8 cellular contexts compared by ENCODE assay signal in the genomic region with DNA sequence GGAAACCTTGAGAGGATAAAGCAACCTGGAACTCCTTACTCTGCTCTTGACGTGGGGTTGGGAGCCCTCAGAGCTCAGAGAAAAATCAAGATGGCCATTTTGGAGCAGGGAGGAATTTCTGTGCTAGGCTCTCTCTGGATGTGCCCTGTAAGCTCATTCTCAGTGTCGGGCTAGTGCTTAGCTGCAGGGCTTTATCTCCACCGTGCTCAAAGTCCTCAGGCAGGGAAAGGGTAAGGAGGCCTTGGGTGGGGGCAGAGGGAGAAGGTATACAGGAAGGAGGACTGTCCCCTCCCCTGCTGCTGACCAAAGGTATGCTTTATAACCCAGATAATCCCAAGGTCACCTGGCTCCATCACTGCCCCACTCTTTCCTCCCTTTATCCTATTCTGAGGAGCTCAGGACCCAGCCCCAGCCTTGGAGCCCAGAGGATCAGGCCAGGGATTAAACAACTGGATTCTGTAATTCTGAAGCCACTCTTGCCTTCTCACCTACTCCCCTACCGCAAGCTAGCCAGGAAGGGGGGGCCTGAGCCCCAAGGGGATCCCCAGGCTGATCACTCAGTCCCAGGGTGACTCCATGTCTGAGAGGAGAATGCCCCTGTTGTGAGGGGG. TPM values are rescaled to one million over a fixed set of nuclear protein-coding genes. Genes with fewer than 3 reads are reported as not detected.
DNase-seq lines count a peak whose midpoint lies in the region; ATAC-seq and TF ChIP-seq lines count a peak whose summit lies in the region.

No MANE protein-coding gene starts in this region.

- H3K36me3 ChIP-seq in A673 (ENCODE audit: insufficient read depth, low read length, poor library complexity, severe bottlenecking) (no peaks in the 10 kb centered on the region), IMR-90 (ENCODE audit: control insufficient read depth, insufficient read depth, low read length) (peaks cover 12% of the 10 kb centered on the region), mucosa of descending colon (ENCODE audit: low read depth) (no peaks in the 10 kb centered on the region)

- no peak overlapping the region for H4K5ac ChIP-seq in IMR-90 (ENCODE audit: low read depth, low read length)

- DNase-seq in A673 (ENCODE audit: low spot score), result no peak
- DNase-seq in IMR-90, result no peak
- DNase-seq in central memory CD8-positive, alpha-beta T cell (ENCODE audit: low spot score in 2 of 2), result no peak
- DNase-seq in mucosa of descending colon, result peak in 2 of 3 donors; percentile 68 to 82
- DNase-seq in NCI-H446 (lab: John Stamatoyannopoulos, UW), result no peak
- DNase-seq in amygdala (lab: John Stamatoyannopoulos, UW), result no peak
- DNase-seq in NCI-H1092 treated with DMSO at 0.1 percent for 48 hours (lab: John Stamatoyannopoulos, UW), result no peak
- no peak for DNase-seq in mucosa of gallbladder (ENCODE audit: low spot score)

- BruUV-seq in A673 (replicated peaks; lab: Mats Ljungman, UMichigan) (no TSS peak), IMR-90 (replicated peaks; lab: Mats Ljungman, UMichigan) (no TSS peak)

- CTCF ChIA-PET in A673 (lab: Charles Lee) (no interaction called here), IMR-90 (lab: Yijun Ruan, JAX) (no interaction called here)

- in situ Hi-C loops in IMR-90 (cut with MboI; ENCODE audit: low sequenced_read_pairs), result no loop called here

- WGBS in IMR-90 (ENCODE audit: extremely low coverage in 2 of 2, insufficient read length in 1 of 2), 2 experiments, result 0% methylated on average over 1 of the region's 4 CpGs; no CpG with 5 or more reads in 1 of the 2 experiments

- H3K14ac ChIP-seq in IMR-90 (replicated peaks; ENCODE audit: low read depth, low read length), result peak overlapping the region; percentile 63; the same call in 1 of the 2 replicates

- H3K79me1 ChIP-seq in IMR-90 (ENCODE audit: low read depth in 1 of 2, low read length in 2 of 2), result peaks cover 15 to 46% of the 10 kb centered on the region in 2 experiments

- H3K4me3 ChIP-seq in A673 (ENCODE audit: low read depth, low read length, poor library complexity, severe bottlenecking) (peak overlapping the region; percentile 69), IMR-90 (ENCODE audit: insufficient read depth, low read depth, low read length) (peak overlapping the region; percentile 93), mucosa of descending colon (peak overlapping the region; percentile 87)

- peak overlapping the region; percentile 83 for H3K23ac ChIP-seq in IMR-90 (ENCODE audit: low read depth, low read length)

- TF ChIP-seq RAD21 in IMR-90 (IDR thresholded peaks at IDR 0.05; ENCODE audit: low read length), result no peak

- peak overlapping the region; percentile 92 for H3K4me2 ChIP-seq in IMR-90 (ENCODE audit: low read depth, low read length)

- peak overlapping the region; percentile 69 for H3K9ac ChIP-seq in IMR-90 (ENCODE audit: low read depth, low read length)

- H2AK9ac ChIP-seq in IMR-90 (replicated peaks; ENCODE audit: low read depth, low read length, poor library complexity), result peak overlapping the region; percentile 91

- dilution Hi-C loops in IMR-90 (cut with HindIII; ENCODE audit: low sequenced_read_pairs, unreplicated experiment), result no loop called here

- H2BK5ac ChIP-seq in IMR-90 (ENCODE audit: low read depth, low read length, poor library complexity, severe bottlenecking), result no peak overlapping the region

- H3K36me3 Mint-ChIP-seq in central memory CD8-positive, alpha-beta T cell (ENCODE audit: insufficient read depth), result peaks cover 21% of the 10 kb centered on the region

- H2AFZ ChIP-seq in IMR-90 (replicated peaks; ENCODE audit: low read length, poor library complexity), result peak overlapping the region; percentile 91

- H3K27me3 Mint-ChIP-seq in central memory CD8-positive, alpha-beta T cell, result no peaks in the 10 kb centered on the region

- peak overlapping the region; percentile 1; the same call in 1 of the 2 replicates for H3K4ac ChIP-seq in IMR-90 (ENCODE audit: low read depth, low read length)

- H3K4me3 Mint-ChIP-seq in central memory CD8-positive, alpha-beta T cell, result peak overlapping the region; percentile 83

- TF ChIP-seq CTCF in A673 (conservative IDR thresholded peaks at IDR 0.05; ENCODE audit: low read depth, low read length) (no peak), IMR-90 (conservative IDR thresholded peaks at IDR 0.05; ENCODE audit: low read depth, low read length) (no peak), mucosa of descending colon (IDR thresholded peaks at IDR 0.05) (no peak)

- H2AK5ac ChIP-seq in IMR-90 (ENCODE audit: low read depth, low read length), result peak overlapping the region; percentile 20; the same call in 1 of the 2 replicates

- no peak for TF ChIP-seq POLR2A in IMR-90 (IDR thresholded peaks at IDR 0.05; ENCODE audit: low read depth, low read length)

- ATAC-seq in IMR-90 (ENCODE audit: low read depth), result peak; percentile 2; the same call in 1 of the 2 replicates
- ATAC-seq in central memory CD8-positive, alpha-beta T cell (replicated peaks; ENCODE audit: extremely low read depth, poor library complexity, severe bottlenecking), result no peak
- ATAC-seq in mucosa of descending colon, result peak; percentile 73

- no peak overlapping the region for H3K27ac Mint-ChIP-seq in central memory CD8-positive, alpha-beta T cell (ENCODE audit: low read depth)

- no peak overlapping the region for H3K18ac ChIP-seq in IMR-90 (ENCODE audit: low read depth, low read length)

- H3K27ac ChIP-seq in A673 (ENCODE audit: low read depth, low read length, poor library complexity, severe bottlenecking), result no peak overlapping the region
- no peak overlapping the region; the same call in 1 of the 2 replicates for H3K27ac ChIP-seq in IMR-90 (ENCODE audit: insufficient read depth, low read length)

- POLR2A ChIA-PET in A673 (lab: Charles Lee; ENCODE audit: low non-redundant PET) (no interaction called here), IMR-90 (lab: Charles Lee; ENCODE audit: unreplicated experiment) (no interaction called here)

- no peak overlapping the region for H2BK20ac ChIP-seq in IMR-90 (ENCODE audit: low read depth, low read length)

- no peak overlapping the region for H2BK120ac ChIP-seq in IMR-90 (ENCODE audit: low read depth, low read length)

- no peak overlapping the region for H2BK15ac ChIP-seq in IMR-90 (ENCODE audit: low read depth, low read length)

- H4K8ac ChIP-seq in IMR-90 (ENCODE audit: low read depth in 2 of 2, low read length in 2 of 2), result peak overlapping the region in 1 of 2 experiments; percentile 36; a peak in 1 of 4 replicates

- no peaks in the 10 kb centered on the region for H3K9me3 Mint-ChIP-seq in central memory CD8-positive, alpha-beta T cell

- no peak overlapping the region for H3K56ac ChIP-seq in IMR-90 (ENCODE audit: extremely low read depth, insufficient read depth, low read length)

- peaks cover 28% of the 10 kb centered on the region for H3K9me1 ChIP-seq in IMR-90 (ENCODE audit: insufficient read depth, low read length)

- peaks cover 18% of the 10 kb centered on the region for H3K4me1 Mint-ChIP-seq in central memory CD8-positive, alpha-beta T cell

- peaks cover 9% of the 10 kb centered on the region; the same call in 1 of the 2 replicates for H4K20me1 ChIP-seq in IMR-90 (ENCODE audit: insufficient read depth, low read length)

- H4K91ac ChIP-seq in IMR-90 (ENCODE audit: insufficient read depth, low read depth, low read length), result no peak overlapping the region

- H3K9me3 ChIP-seq in A673 (ENCODE audit: low read depth, low read length, poor library complexity, severe bottlenecking), result no peaks in the 10 kb centered on the region
- H3K9me3 ChIP-seq in IMR-90 (ENCODE audit: control insufficient read depth, insufficient read depth, low read length), result no peaks in the 10 kb centered on the region
- H3K9me3 ChIP-seq in mucosa of descending colon, result no peaks in the 10 kb centered on the region

- H3K4me1 ChIP-seq in A673 (ENCODE audit: insufficient read depth, low read length, poor library complexity, severe bottlenecking), result no peaks in the 10 kb centered on the region
- peaks cover 5% of the 10 kb centered on the region for H3K4me1 ChIP-seq in IMR-90 (ENCODE audit: control insufficient read depth, insufficient read depth, low read length)
- peaks cover 43% of the 10 kb centered on the region for H3K4me1 ChIP-seq in mucosa of descending colon (ENCODE audit: low read depth)

- no peaks in the 10 kb centered on the region for H3K27me3 ChIP-seq in A673 (replicated peaks; ENCODE audit: insufficient read depth, low read depth, low read length, poor library complexity)
- H3K27me3 ChIP-seq in IMR-90 (ENCODE audit: control insufficient read depth, insufficient read depth, low read length), result no peaks in the 10 kb centered on the region

- intact Hi-C loops in A673 (cut with micrococcal nuclease; ENCODE audit: unreplicated experiment), result no loop called here
- intact Hi-C loops in IMR-90 (cut with micrococcal nuclease), result no loop called here
- intact Hi-C loops in mucosa of descending colon (cut with DNase I, micrococcal nuclease), result no loop called here

RNA-seq across cellular contexts. Expression of a gene that starts 1.1 kb away (rescaled TPM):
- total RNA-seq in A673 (2021), result 5.3 and 8.1 TPM in 2 replicates
- 4.7 and 7.0 TPM in 2 replicates for total RNA-seq in IMR-90 (2012; rRNA removed)
- polyA plus RNA-seq in IMR-90 (2012; rRNA removed), result 14.5 and 14.6 TPM in 2 replicates
- 9.2 and 13.0 TPM in 2 replicates for polyA plus RNA-seq in IMR-90 (2012; cell fraction: cytosol; rRNA removed)
- polyA plus RNA-seq in IMR-90 (2012; cell fraction: nucleus; rRNA removed; ENCODE audit: low replicate concordance), result 33.5 and 35.9 TPM in 2 replicates
- total RNA-seq in mucosa of descending colon, result 100 to 1,000 TPM; 146 to 295 (median 162) TPM
- 16.9 TPM for total RNA-seq in mucosa of gallbladder

RNA-seq across cellular contexts. Expression of a gene that starts 8.6 kb away (rescaled TPM):
- total RNA-seq in A673 (2021) (5.7 and 6.5 TPM in 2 replicates), IMR-90 (2012; rRNA removed) (2.2 TPM in 2 replicates), mucosa of descending colon (10 to 100 TPM in 1 of 3 donors, 1 to 10 TPM in 2; 8.2 to 12.8 (median 8.3) TPM), mucosa of gallbladder (8.3 TPM)
- 4.3 and 5.3 TPM in 2 replicates for polyA plus RNA-seq in IMR-90 (2012; rRNA removed)
- 3.0 and 5.1 TPM in 2 replicates for polyA plus RNA-seq in IMR-90 (2012; cell fraction: cytosol; rRNA removed)
- polyA plus RNA-seq in IMR-90 (2012; cell fraction: nucleus; rRNA removed; ENCODE audit: low replicate concordance), result 3.7 and 8.0 TPM in 2 replicates

RNA-seq across cellular contexts. Expression of a gene that starts 48.1 kb away (rescaled TPM):
- total RNA-seq in A673 (2021), result 45.9 and 50.4 TPM in 2 replicates
- total RNA-seq in IMR-90 (2012; rRNA removed), result 40.7 and 44.2 TPM in 2 replicates
- polyA plus RNA-seq in IMR-90 (2012; rRNA removed), result 47.7 and 56.2 TPM in 2 replicates
- polyA plus RNA-seq in IMR-90 (2012; cell fraction: cytosol; rRNA removed), result 44.9 and 50.5 TPM in 2 replicates
- 88.1 and 211 TPM in 2 replicates for polyA plus RNA-seq in IMR-90 (2012; cell fraction: nucleus; rRNA removed; ENCODE audit: low replicate concordance)
- total RNA-seq in mucosa of descending colon, result 10 to 100 TPM; 80.4 to 93.4 (median 90.7) TPM
- total RNA-seq in mucosa of gallbladder, result 65.9 TPM

RNA-seq across cellular contexts. Expression of a gene that starts 58.0 kb away (rescaled TPM):
- total RNA-seq in A673 (2021), result 9.4 and 10.3 TPM in 2 replicates
- total RNA-seq in IMR-90 (2012; rRNA removed), result 4.5 and 6.1 TPM in 2 replicates
- polyA plus RNA-seq in IMR-90 (2012; rRNA removed), result 4.8 and 5.5 TPM in 2 replicates
- polyA plus RNA-seq in IMR-90 (2012; cell fraction: cytosol; rRNA removed), result 1.9 and 4.3 TPM in 2 replicates
- polyA plus RNA-seq in IMR-90 (2012; cell fraction: nucleus; rRNA removed; ENCODE audit: low replicate concordance), result 0.91 and 3.3 TPM in 2 replicates
- 10 to 100 TPM in 1 of 3 donors, 1 to 10 TPM in 2; 4.6 to 10.2 (median 7.0) TPM for total RNA-seq in mucosa of descending colon
- total RNA-seq in mucosa of gallbladder, result 2.7 TPM

RNA-seq across cellular contexts. Expression of a gene that starts 58.1 kb away (rescaled TPM):
- 53.0 and 61.1 TPM in 2 replicates for total RNA-seq in A673 (2021)
- total RNA-seq in IMR-90 (2012; rRNA removed), result 32.5 and 35.8 TPM in 2 replicates
- polyA plus RNA-seq in IMR-90 (2012; rRNA removed), result 52.3 and 55.6 TPM in 2 replicates
- polyA plus RNA-seq in IMR-90 (2012; cell fraction: cytosol; rRNA removed), result 19.5 and 22.6 TPM in 2 replicates
- 235 and 300 TPM in 2 replicates for polyA plus RNA-seq in IMR-90 (2012; cell fraction: nucleus; rRNA removed; ENCODE audit: low replicate concordance)
- total RNA-seq in mucosa of descending colon, result 100 to 1,000 TPM in 1 of 3 donors, 10 to 100 TPM in 2; 67.5 to 103 (median 93.4) TPM
- total RNA-seq in mucosa of gallbladder, result 46.2 TPM

Comparison
In these comparisons a context has a peak if more than half of its experiments do, and no peak if none do; other contexts are left out.
1. DNase-seq: peak in mucosa of descending colon (2 of 3); none in A673 (single experiment), IMR-90 (single experiment), central memory CD8-positive, alpha-beta T cell (0 of 2), NCI-H446 (0 of 2), amygdala (0 of 56), NCI-H1092 treated with DMSO at 0.1 percent for 48 hours (single experiment) and mucosa of gallbladder (single experiment).
2. Peak in every context shown above with its lines, with median percentiles within 50 percentile points of each other: H3K4me3 ChIP-seq.